Comparison of ENCODE assay signal across 8 cellular contexts in genomic region chr9:127918201-127919107, GRCh38. TPM values are rescaled to one million over a fixed set of nuclear protein-coding genes. Genes with fewer than 3 reads are reported as not detected.
DNase-seq lines count a peak whose midpoint lies in the region; ATAC-seq and TF ChIP-seq lines count a peak whose summit lies in the region.

No MANE protein-coding gene starts in this region.

- H3K36me3 ChIP-seq in CD8-positive, alpha-beta T cell (ENCODE audit: insufficient read depth, low read length) = no peaks in the 10 kb centered on the region

- peak in 1 of 7 experiments; percentile 24 for DNase-seq in CD8-positive, alpha-beta T cell
- DNase-seq in LHCN-M2 (ENCODE audit: low read depth) (peak; percentile 36), natural killer cell (no peak), globus pallidus (ENCODE audit: low spot score) (no peak), NCI-H774 (lab: John Stamatoyannopoulos, UW) (no peak)
- DNase-seq in central memory CD8-positive, alpha-beta T cell (ENCODE audit: low spot score in 2 of 2) = no peak
- no peak for DNase-seq in stimulated activated CD4-positive, alpha-beta T cell treated with anti-CD3 and anti-CD28 coated beads, Interleukin-4, amount 100 ng/mL, for 1 hour

- POLR2A ChIA-PET in CD8-positive, alpha-beta T cell (lab: Charles Lee) = interaction anchor here (1.9 kb wide), 1 partner anchor 183 kb away, joined by 5 read pairs; the partner anchor contains the start of gene TOR2A

- no peaks in the 10 kb centered on the region for H3K27me3 Mint-ChIP-seq in CD8-positive, alpha-beta T cell (ENCODE audit: low read depth)
- H3K27me3 Mint-ChIP-seq in central memory CD8-positive, alpha-beta T cell = no peaks in the 10 kb centered on the region
- H3K27me3 Mint-ChIP-seq in natural killer cell (ENCODE audit: low read depth in 2 of 2) = no peaks in the 10 kb centered on the region

- no peak overlapping the region for H3K27ac ChIP-seq in CD8-positive, alpha-beta T cell (ENCODE audit: low read depth, low read length)

- peaks cover 11% of the 10 kb centered on the region for H3K36me3 Mint-ChIP-seq in CD8-positive, alpha-beta T cell
- peaks cover 15% of the 10 kb centered on the region for H3K36me3 Mint-ChIP-seq in central memory CD8-positive, alpha-beta T cell (ENCODE audit: insufficient read depth)
- H3K36me3 Mint-ChIP-seq in natural killer cell = no peaks in the 10 kb centered on the region

- CTCF ChIA-PET in CD8-positive, alpha-beta T cell (lab: Charles Lee) = interaction anchor here (1.0 to 4.6 kb wide), 5 partner anchors 48 to 329 kb away, joined by 4 to 40 read pairs (median 8); partner anchors contain the start of gene TOR2A

- H3K9me3 ChIP-seq in CD8-positive, alpha-beta T cell (ENCODE audit: low read length) = no peaks in the 10 kb centered on the region

- TF ChIP-seq CTCF in CD8-positive, alpha-beta T cell (IDR thresholded peaks at IDR 0.05) = no peak
- no peak for TF ChIP-seq CTCF in natural killer cell (IDR thresholded peaks at IDR 0.05)

- peaks cover 51% of the 10 kb centered on the region for H3K4me1 Mint-ChIP-seq in CD8-positive, alpha-beta T cell (ENCODE audit: low read depth)
- peaks cover 47% of the 10 kb centered on the region for H3K4me1 Mint-ChIP-seq in central memory CD8-positive, alpha-beta T cell
- H3K4me1 Mint-ChIP-seq in natural killer cell = peaks cover 15 to 42% of the 10 kb centered on the region in 2 donors

- H3K4me3 ChIP-seq in CD8-positive, alpha-beta T cell (ENCODE audit: low read depth, low read length) = no peak overlapping the region

- intact Hi-C loops in CD8-positive, alpha-beta T cell (cut with DNase I, micrococcal nuclease) = loop anchor here in 1 of 2 experiments (5.0 kb wide), 2 partner anchors 351 to 466 kb away; partner anchors contain the start of genes LRSAM1 and RPL12
- intact Hi-C loops in natural killer cell (cut with micrococcal nuclease) = loop anchor here (2.0 to 10.0 kb wide), 3 partner anchors 56 to 694 kb away; partner anchors contain the start of gene FPGS

- ATAC-seq in CD8-positive, alpha-beta T cell = no peak
- ATAC-seq in central memory CD8-positive, alpha-beta T cell (replicated peaks; ENCODE audit: extremely low read depth, poor library complexity, severe bottlenecking) = no peak
- ATAC-seq in natural killer cell (no peak), HG03139 (IDR thresholded peaks at IDR 0.05; ENCODE audit: unreplicated experiment) (no peak)

- no peaks in the 10 kb centered on the region for H3K9me3 Mint-ChIP-seq in CD8-positive, alpha-beta T cell
- H3K9me3 Mint-ChIP-seq in central memory CD8-positive, alpha-beta T cell = no peaks in the 10 kb centered on the region
- H3K9me3 Mint-ChIP-seq in natural killer cell = no peaks in the 10 kb centered on the region

- peak overlapping the region; percentile 32 for H3K4me3 Mint-ChIP-seq in CD8-positive, alpha-beta T cell
- H3K4me3 Mint-ChIP-seq in central memory CD8-positive, alpha-beta T cell = peak overlapping the region; percentile 82
- peak overlapping the region; percentile 45 for H3K4me3 Mint-ChIP-seq in natural killer cell

- no peaks in the 10 kb centered on the region for H3K27me3 ChIP-seq in CD8-positive, alpha-beta T cell (ENCODE audit: insufficient read depth, low read length)

- peaks cover 48% of the 10 kb centered on the region for H3K4me1 ChIP-seq in CD8-positive, alpha-beta T cell (ENCODE audit: insufficient read depth, low read length)

- peak overlapping the region; percentile 50 for H3K27ac Mint-ChIP-seq in CD8-positive, alpha-beta T cell
- H3K27ac Mint-ChIP-seq in central memory CD8-positive, alpha-beta T cell (ENCODE audit: low read depth) = no peak overlapping the region
- H3K27ac Mint-ChIP-seq in natural killer cell = peak overlapping the region; percentile 46 to 81

RNA-seq across cellular contexts. Expression of gene ST6GALNAC4, which starts 1.6 kb away (rescaled TPM):
- 10 to 100 TPM; 40.0 to 47.6 TPM for total RNA-seq in CD8-positive, alpha-beta T cell
- total RNA-seq in LHCN-M2 (2014; rRNA removed) (41.6 and 50.9 TPM in 2 replicates), natural killer cell (10 to 100 TPM; 18.8 to 33.0 (median 20.4) TPM)
- 16.3 TPM for polyA plus RNA-seq in LHCN-M2 (2012)

RNA-seq across cellular contexts. Expression of gene PIP5KL1, which starts 12.1 kb away (rescaled TPM):
- total RNA-seq in CD8-positive, alpha-beta T cell = 1 to 10 TPM; 5.1 to 7.4 TPM
- total RNA-seq in LHCN-M2 (2014; rRNA removed) (2.0 and 2.6 TPM in 2 replicates), natural killer cell (1 to 10 TPM in 1 of 3 donors, under 1 TPM in 2; 0.52 to 1.4 (median 0.97) TPM)
- 0.92 TPM for polyA plus RNA-seq in LHCN-M2 (2012)

RNA-seq across cellular contexts. Expression of gene ST6GALNAC6, which starts 19.1 kb away (rescaled TPM):
- total RNA-seq in CD8-positive, alpha-beta T cell = 10 to 100 TPM; 49.8 to 56.1 TPM
- total RNA-seq in LHCN-M2 (2014; rRNA removed) = 105 and 110 TPM in 2 replicates
- 84.9 TPM for polyA plus RNA-seq in LHCN-M2 (2012)
- total RNA-seq in natural killer cell = 100 to 1,000 TPM; 120 to 148 (median 127) TPM

RNA-seq across cellular contexts. Expression of gene DPM2, which starts 19.2 kb away (rescaled TPM):
- total RNA-seq in CD8-positive, alpha-beta T cell = 10 to 100 TPM; 40.2 to 42.7 TPM
- total RNA-seq in LHCN-M2 (2014; rRNA removed) (29.0 and 29.5 TPM in 2 replicates), natural killer cell (10 to 100 TPM; 22.9 to 31.4 (median 24.1) TPM)
- 50.1 TPM for polyA plus RNA-seq in LHCN-M2 (2012)

RNA-seq across cellular contexts. Expression of gene AK1, which starts 41.0 kb away (rescaled TPM):
- 10 to 100 TPM; 34.8 to 35.2 TPM for total RNA-seq in CD8-positive, alpha-beta T cell
- 75.1 and 85.0 TPM in 2 replicates for total RNA-seq in LHCN-M2 (2014; rRNA removed)
- 189 TPM for polyA plus RNA-seq in LHCN-M2 (2012)
- 10 to 100 TPM; 47.3 to 76.3 (median 54.2) TPM for total RNA-seq in natural killer cell

Comparison
In these comparisons a context has a peak if more than half of its experiments do, and no peak if none do; other contexts are left out.
1. H3K4me3 Mint-ChIP-seq: peak in every context shown above with its lines; median percentile 82 in central memory CD8-positive, alpha-beta T cell; 45 in natural killer cell; 32 in CD8-positive, alpha-beta T cell.